ENCODE assay signal across 9 cellular contexts in genomic region chr10:74871595-74872382, GRCh38. TPM values are rescaled to one million over a fixed set of nuclear protein-coding genes. Genes with fewer than 3 reads are reported as not detected.
A peak's percentile ranks its signal among the peaks of the same experiment; 100 is the strongest.
DNase-seq lines count a peak whose midpoint lies in the region; ATAC-seq and TF ChIP-seq lines count a peak whose summit lies in the region.
"Had no signal": no experiment of that assay in that cellular context is flagged by ENCODE, and none has a peak within 500 bp of the region (broad histone marks: within the 10 kb centered on the region; RNA-seq: fewer than 3 reads in every experiment).

No MANE protein-coding gene starts in this region.

- H3K36me3 Mint-ChIP-seq in CD4-positive, CD25-positive, alpha-beta regulatory T cell: peaks cover 3% of the 10 kb centered on the region
- peaks cover 2% of the 10 kb centered on the region for H3K36me3 Mint-ChIP-seq in activated naive CD8-positive, alpha-beta T cell

- no peak overlapping the region for H3K27ac ChIP-seq in CD4-positive, CD25-positive, alpha-beta regulatory T cell (ENCODE audit: insufficient read depth, low read length, poor library complexity, severe bottlenecking)
- no peak overlapping the region for H3K27ac ChIP-seq in Peyer's patch

- no peak for TF ChIP-seq CTCF in Peyer's patch (IDR thresholded peaks at IDR 0.05)

- no peaks in the 10 kb centered on the region for H3K9me3 Mint-ChIP-seq in CD4-positive, CD25-positive, alpha-beta regulatory T cell
- H3K9me3 Mint-ChIP-seq in activated naive CD8-positive, alpha-beta T cell (ENCODE audit: low read depth): no peaks in the 10 kb centered on the region

- peak overlapping the region; percentile 4 to 81 (median 47) for H3K4me3 Mint-ChIP-seq in CD4-positive, CD25-positive, alpha-beta regulatory T cell
- peak overlapping the region; percentile 69 for H3K4me3 Mint-ChIP-seq in activated naive CD8-positive, alpha-beta T cell

- peak overlapping the region; percentile 74 to 85 (median 76) for H3K27ac Mint-ChIP-seq in CD4-positive, CD25-positive, alpha-beta regulatory T cell
- peak overlapping the region; percentile 85 for H3K27ac Mint-ChIP-seq in activated naive CD8-positive, alpha-beta T cell

- no peaks in the 10 kb centered on the region for H3K36me3 ChIP-seq in CD4-positive, CD25-positive, alpha-beta regulatory T cell (ENCODE audit: control insufficient read depth, insufficient read depth, low read length)
- H3K36me3 ChIP-seq in Peyer's patch: no peaks in the 10 kb centered on the region

- H3K9me3 ChIP-seq in CD4-positive, CD25-positive, alpha-beta regulatory T cell (ENCODE audit: control insufficient read depth in 2 of 2, low read length in 2 of 2): no peaks in the 10 kb centered on the region
- H3K9me3 ChIP-seq in Peyer's patch: no peaks in the 10 kb centered on the region

- H3K27me3 Mint-ChIP-seq in CD4-positive, CD25-positive, alpha-beta regulatory T cell: no peaks in the 10 kb centered on the region
- H3K27me3 Mint-ChIP-seq in activated naive CD8-positive, alpha-beta T cell: no peaks in the 10 kb centered on the region

- H3K27me3 ChIP-seq in CD4-positive, CD25-positive, alpha-beta regulatory T cell (ENCODE audit: control insufficient read depth, insufficient read depth, low read length): no peaks in the 10 kb centered on the region
- no peaks in the 10 kb centered on the region for H3K27me3 ChIP-seq in Peyer's patch

- H3K4me3 ChIP-seq in CD4-positive, CD25-positive, alpha-beta regulatory T cell (ENCODE audit: low read depth, low read length): peak overlapping the region; percentile 22
- H3K4me3 ChIP-seq in Peyer's patch: no peak overlapping the region

- peaks cover 20 to 76% (median 45%) of the 10 kb centered on the region in 4 donors for H3K4me1 Mint-ChIP-seq in CD4-positive, CD25-positive, alpha-beta regulatory T cell
- peaks cover 67% of the 10 kb centered on the region for H3K4me1 Mint-ChIP-seq in activated naive CD8-positive, alpha-beta T cell (ENCODE audit: low read depth)

- peak in 1 of 3 donors; percentile 37 for DNase-seq in CD4-positive, CD25-positive, alpha-beta regulatory T cell
- DNase-seq in iPS-NIHi11 (ENCODE audit: low spot score): no peak
- DNase-seq in ecto neural progenitor cell (ENCODE audit: low spot score): no peak
- no peak for DNase-seq in central memory CD4-positive, alpha-beta T cell
- no peak for DNase-seq in Peyer's patch
- DNase-seq: DMS153 had no signal

- no peak for TF ChIP-seq POLR2A in Peyer's patch (IDR thresholded peaks at IDR 0.05)

- ATAC-seq in CD4-positive, CD25-positive, alpha-beta regulatory T cell (ENCODE audit: low read depth in 2 of 2): peak; percentile 46 to 56
- ATAC-seq in GM19043 (IDR thresholded peaks at IDR 0.05; ENCODE audit: low read depth, unreplicated experiment): peak; percentile 95
- peak; percentile 83 for ATAC-seq in HG03064 (IDR thresholded peaks at IDR 0.05; ENCODE audit: low read depth, unreplicated experiment)

- peaks cover 11% of the 10 kb centered on the region for H3K4me1 ChIP-seq in CD4-positive, CD25-positive, alpha-beta regulatory T cell (ENCODE audit: control insufficient read depth, insufficient read depth, low read length, poor library complexity, severe bottlenecking)
- peaks cover 0 to 20% (median 0%) of the 10 kb centered on the region in 4 donors for H3K4me1 ChIP-seq in Peyer's patch

RNA-seq across cellular contexts. Expression of gene KAT6B, which starts 45.4 kb away (rescaled TPM):
- 67.1 TPM for total RNA-seq in CD4-positive, CD25-positive, alpha-beta regulatory T cell
- 10 to 100 TPM; 14.5 to 18.8 (median 15.8) TPM for polyA plus RNA-seq in CD4-positive, CD25-positive, alpha-beta regulatory T cell
- total RNA-seq in Peyer's patch: 10 to 100 TPM; 45.4 to 94.9 (median 62.9) TPM
